9 cellular contexts compared by ENCODE assay signal in genomic region chr9:95047452-95048224, GRCh38.
DNase-seq lines count a peak whose midpoint lies in the region; ATAC-seq, FAIRE-seq and TF ChIP-seq lines count a peak whose summit lies in the region.
"Had no signal": no experiment of that assay in that cellular context is flagged by ENCODE, and none has a peak within 500 bp of the region (broad histone marks: within the 10 kb centered on the region; RNA-seq: fewer than 3 reads in every experiment).

No MANE protein-coding gene starts in this region.

- FAIRE-seq in urothelium cell line (lab: Jason Lieb, UNC): no peak

- H3K27ac Mint-ChIP-seq in activated T-cell treated with anti-CD3 and anti-CD28 coated beads, Interleukin-2, amount 50 U/mL, for 72 hours: no peak overlapping the region
- H3K27ac Mint-ChIP-seq: stimulated activated effector memory CD8-positive, alpha-beta T cell treated with anti-CD3 and anti-CD28 coated beads, Interleukin-12 subunit alpha, Interleukin-12 subunit beta, amount 100 ng/mL, for 72 hours had no signal

- no peak for TF ChIP-seq EP300 in transverse colon (IDR thresholded peaks at IDR 0.05; ENCODE audit: low read depth)

- TF ChIP-seq CTCF in ascending aorta (IDR thresholded peaks at IDR 0.05) (no peak), lower lobe of right lung (IDR thresholded peaks at IDR 0.05) (no peak), transverse colon (IDR thresholded peaks at IDR 0.05) (no peak)

- peaks cover 6% of the 10 kb centered on the region for H3K4me1 Mint-ChIP-seq in activated T-cell treated with anti-CD3 and anti-CD28 coated beads, Interleukin-2, amount 50 U/mL, for 4 hours (ENCODE audit: low read depth)
- H3K4me1 Mint-ChIP-seq in activated T-cell treated with anti-CD3 and anti-CD28 coated beads, Interleukin-2, amount 50 U/mL, for 72 hours (ENCODE audit: low read depth): peaks cover 9% of the 10 kb centered on the region

- peak overlapping the region; percentile 62 for H3K4me3 Mint-ChIP-seq in activated T-cell treated with anti-CD3 and anti-CD28 coated beads, Interleukin-2, amount 50 U/mL, for 4 hours
- peak overlapping the region in 1 of 2 donors; percentile 1 for H3K4me3 Mint-ChIP-seq in activated T-cell treated with anti-CD3 and anti-CD28 coated beads, Interleukin-2, amount 50 U/mL, for 72 hours

- H3K36me3 Mint-ChIP-seq in activated T-cell treated with anti-CD3 and anti-CD28 coated beads, Interleukin-2, amount 50 U/mL, for 4 hours (ENCODE audit: insufficient read depth): peaks cover 3% of the 10 kb centered on the region
- H3K36me3 Mint-ChIP-seq in activated T-cell treated with anti-CD3 and anti-CD28 coated beads, Interleukin-2, amount 50 U/mL, for 72 hours (ENCODE audit: insufficient read depth in 2 of 2): peaks cover 0 to 1% of the 10 kb centered on the region in 2 donors
- H3K36me3 Mint-ChIP-seq: stimulated activated effector memory CD8-positive, alpha-beta T cell treated with anti-CD3 and anti-CD28 coated beads, Interleukin-12 subunit alpha, Interleukin-12 subunit beta, amount 100 ng/mL, for 72 hours had no signal

- no peak for ATAC-seq in activated T-cell treated with anti-CD3 and anti-CD28 coated beads, Interleukin-2, amount 50 U/mL, for 4 hours
- no peak for ATAC-seq in activated T-cell treated with anti-CD3 and anti-CD28 coated beads, Interleukin-2, amount 50 U/mL, for 72 hours (replicated peaks in 1 of 2)
- ATAC-seq in lower lobe of right lung: no peak
- no peak for ATAC-seq in HG02642 (IDR thresholded peaks at IDR 0.05; ENCODE audit: poor library complexity, unreplicated experiment)

- H3K27me3 ChIP-seq in ascending aorta: no peaks in the 10 kb centered on the region
- no peaks in the 10 kb centered on the region for H3K27me3 ChIP-seq in lower lobe of right lung (ENCODE audit: low read depth)
- no peaks in the 10 kb centered on the region for H3K27me3 ChIP-seq in transverse colon

- no peaks in the 10 kb centered on the region for H3K9me3 Mint-ChIP-seq in activated T-cell treated with anti-CD3 and anti-CD28 coated beads, Interleukin-2, amount 50 U/mL, for 4 hours
- H3K9me3 Mint-ChIP-seq in activated T-cell treated with anti-CD3 and anti-CD28 coated beads, Interleukin-2, amount 50 U/mL, for 72 hours: no peaks in the 10 kb centered on the region
- H3K9me3 Mint-ChIP-seq: stimulated activated effector memory CD8-positive, alpha-beta T cell treated with anti-CD3 and anti-CD28 coated beads, Interleukin-12 subunit alpha, Interleukin-12 subunit beta, amount 100 ng/mL, for 72 hours had no signal

- no peak for TF ChIP-seq POLR2A in transverse colon (IDR thresholded peaks at IDR 0.05)

- no peak for DNase-seq in activated T-cell treated with anti-CD3 and anti-CD28 coated beads, Interleukin-2, amount 50 U/mL, for 4 hours
- no peak for DNase-seq in activated T-cell treated with anti-CD3 and anti-CD28 coated beads, Interleukin-2, amount 50 U/mL, for 72 hours
- DNase-seq in ascending aorta (ENCODE audit: low spot score in 2 of 2) (no peak), lower lobe of right lung (no peak), transverse colon (no peak), ureter (ENCODE audit: low spot score) (no peak), urothelium cell line (ENCODE audit: low spot score) (no peak)

- peaks cover 24% of the 10 kb centered on the region for H3K27me3 Mint-ChIP-seq in activated T-cell treated with anti-CD3 and anti-CD28 coated beads, Interleukin-2, amount 50 U/mL, for 4 hours (ENCODE audit: low read depth)
- peaks cover 30% of the 10 kb centered on the region for H3K27me3 Mint-ChIP-seq in activated T-cell treated with anti-CD3 and anti-CD28 coated beads, Interleukin-2, amount 50 U/mL, for 72 hours (ENCODE audit: low read depth)

- H3K9me3 ChIP-seq in ascending aorta (no peaks in the 10 kb centered on the region), lower lobe of right lung (no peaks in the 10 kb centered on the region), transverse colon (no peaks in the 10 kb centered on the region)

- 42 to 57% methylated on average over 3 of the region's 3 CpGs for WGBS in transverse colon (ENCODE audit: low coverage in 1 of 2), 2 donors

- H3K36me3 ChIP-seq in ascending aorta (peaks cover 5 to 17% of the 10 kb centered on the region in 2 donors), lower lobe of right lung (peaks cover 4% of the 10 kb centered on the region), transverse colon (no peaks in the 10 kb centered on the region)

- peak overlapping the region; percentile 84 to 95 for H3K27ac ChIP-seq in ascending aorta
- peak overlapping the region; percentile 83 for H3K27ac ChIP-seq in lower lobe of right lung
- peak overlapping the region; percentile 85 to 92 (median 90) for H3K27ac ChIP-seq in transverse colon

- H3K4me3 ChIP-seq in ascending aorta (peak overlapping the region; percentile 54 to 67), lower lobe of right lung (peak overlapping the region; percentile 63), transverse colon (peak overlapping the region in 2 of 4 donors; percentile 55 to 63)

- H3K4me1 ChIP-seq in ascending aorta (peaks cover 16 to 45% of the 10 kb centered on the region in 2 donors), lower lobe of right lung (peaks cover 45% of the 10 kb centered on the region), transverse colon (peaks cover 5 to 69% (median 36%) of the 10 kb centered on the region in 4 donors)

- intact Hi-C loops in ascending aorta (cut with DNase I): loop anchor here (2.0 to 5.0 kb wide), 2 partner anchors 35 to 40 kb away; no protein-coding TSS in a partner anchor
- intact Hi-C loops in lower lobe of right lung (cut with DNase I): no loop called here
- intact Hi-C loops in transverse colon (cut with DNase I; ENCODE audit: low total_unique reads): no loop called here

- in situ Hi-C loops in transverse colon (cut with MboI; ENCODE audit: low pct_ligation_motif_present in 1 of 4, low pct_unique_long_range_greater_than_20kb in 1 of 4, low sequenced_read_pairs in 3 of 4): no loop called here
